In the genomic region with DNA sequence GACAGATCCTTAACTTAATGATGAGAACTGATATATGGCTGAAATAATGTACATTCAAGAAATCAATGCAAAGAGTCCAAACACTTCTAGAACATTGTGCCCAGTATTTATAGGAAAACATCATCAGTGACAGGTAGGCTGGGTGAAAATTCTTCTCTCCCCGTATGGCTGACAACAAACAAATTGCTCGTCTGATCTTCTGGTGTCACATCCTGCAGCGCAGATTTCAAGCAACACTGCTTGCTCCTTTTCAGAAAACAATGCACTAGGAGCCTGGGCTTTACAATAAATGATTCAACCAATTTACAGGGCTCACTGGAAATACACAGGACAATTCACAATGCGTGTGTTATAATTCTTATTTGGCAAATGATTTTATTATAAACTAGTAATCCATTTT, we compare ENCODE assay signal across 1 cellular context.
TF ChIP-seq lines count a peak whose summit lies in the region.

No MANE protein-coding gene starts in this region.

TF ChIP-seq in WTC11, 78 proteins besides CTCF, POLR2A, EP300 and RAD21 (continued from another document):
- TF ChIP-seq, protein P1, sequence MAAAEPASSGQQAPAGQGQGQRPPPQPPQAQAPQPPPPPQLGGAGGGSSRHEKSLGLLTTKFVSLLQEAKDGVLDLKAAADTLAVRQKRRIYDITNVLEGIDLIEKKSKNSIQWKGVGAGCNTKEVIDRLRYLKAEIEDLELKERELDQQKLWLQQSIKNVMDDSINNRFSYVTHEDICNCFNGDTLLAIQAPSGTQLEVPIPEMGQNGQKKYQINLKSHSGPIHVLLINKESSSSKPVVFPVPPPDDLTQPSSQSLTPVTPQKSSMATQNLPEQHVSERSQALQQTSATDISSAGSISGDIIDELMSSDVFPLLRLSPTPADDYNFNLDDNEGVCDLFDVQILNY (CRISPR knock-in tag; IDR thresholded peaks at IDR 0.05): no peak
- no peak for TF ChIP-seq ZNF423 (CRISPR knock-in tag; IDR thresholded peaks at IDR 0.05)
- TF ChIP-seq SMAD4 (CRISPR knock-in tag; IDR thresholded peaks at IDR 0.05): no peak
- TF ChIP-seq, protein P2, sequence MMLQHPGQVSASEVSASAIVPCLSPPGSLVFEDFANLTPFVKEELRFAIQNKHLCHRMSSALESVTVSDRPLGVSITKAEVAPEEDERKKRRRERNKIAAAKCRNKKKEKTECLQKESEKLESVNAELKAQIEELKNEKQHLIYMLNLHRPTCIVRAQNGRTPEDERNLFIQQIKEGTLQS (CRISPR knock-in tag; conservative IDR thresholded peaks at IDR 0.05): no peak
- no peak for TF ChIP-seq JUN (CRISPR knock-in tag; IDR thresholded peaks at IDR 0.05)
- no peak for TF ChIP-seq EMX1 (CRISPR knock-in tag; IDR thresholded peaks at IDR 0.05)
- TF ChIP-seq, protein P3, sequence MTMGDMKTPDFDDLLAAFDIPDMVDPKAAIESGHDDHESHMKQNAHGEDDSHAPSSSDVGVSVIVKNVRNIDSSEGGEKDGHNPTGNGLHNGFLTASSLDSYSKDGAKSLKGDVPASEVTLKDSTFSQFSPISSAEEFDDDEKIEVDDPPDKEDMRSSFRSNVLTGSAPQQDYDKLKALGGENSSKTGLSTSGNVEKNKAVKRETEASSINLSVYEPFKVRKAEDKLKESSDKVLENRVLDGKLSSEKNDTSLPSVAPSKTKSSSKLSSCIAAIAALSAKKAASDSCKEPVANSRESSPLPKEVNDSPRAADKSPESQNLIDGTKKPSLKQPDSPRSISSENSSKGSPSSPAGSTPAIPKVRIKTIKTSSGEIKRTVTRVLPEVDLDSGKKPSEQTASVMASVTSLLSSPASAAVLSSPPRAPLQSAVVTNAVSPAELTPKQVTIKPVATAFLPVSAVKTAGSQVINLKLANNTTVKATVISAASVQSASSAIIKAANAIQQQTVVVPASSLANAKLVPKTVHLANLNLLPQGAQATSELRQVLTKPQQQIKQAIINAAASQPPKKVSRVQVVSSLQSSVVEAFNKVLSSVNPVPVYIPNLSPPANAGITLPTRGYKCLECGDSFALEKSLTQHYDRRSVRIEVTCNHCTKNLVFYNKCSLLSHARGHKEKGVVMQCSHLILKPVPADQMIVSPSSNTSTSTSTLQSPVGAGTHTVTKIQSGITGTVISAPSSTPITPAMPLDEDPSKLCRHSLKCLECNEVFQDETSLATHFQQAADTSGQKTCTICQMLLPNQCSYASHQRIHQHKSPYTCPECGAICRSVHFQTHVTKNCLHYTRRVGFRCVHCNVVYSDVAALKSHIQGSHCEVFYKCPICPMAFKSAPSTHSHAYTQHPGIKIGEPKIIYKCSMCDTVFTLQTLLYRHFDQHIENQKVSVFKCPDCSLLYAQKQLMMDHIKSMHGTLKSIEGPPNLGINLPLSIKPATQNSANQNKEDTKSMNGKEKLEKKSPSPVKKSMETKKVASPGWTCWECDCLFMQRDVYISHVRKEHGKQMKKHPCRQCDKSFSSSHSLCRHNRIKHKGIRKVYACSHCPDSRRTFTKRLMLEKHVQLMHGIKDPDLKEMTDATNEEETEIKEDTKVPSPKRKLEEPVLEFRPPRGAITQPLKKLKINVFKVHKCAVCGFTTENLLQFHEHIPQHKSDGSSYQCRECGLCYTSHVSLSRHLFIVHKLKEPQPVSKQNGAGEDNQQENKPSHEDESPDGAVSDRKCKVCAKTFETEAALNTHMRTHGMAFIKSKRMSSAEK (CRISPR knock-in tag; IDR thresholded peaks at IDR 0.05; ENCODE audit: borderline replicate concordance): no peak
- TF ChIP-seq, protein P4, sequence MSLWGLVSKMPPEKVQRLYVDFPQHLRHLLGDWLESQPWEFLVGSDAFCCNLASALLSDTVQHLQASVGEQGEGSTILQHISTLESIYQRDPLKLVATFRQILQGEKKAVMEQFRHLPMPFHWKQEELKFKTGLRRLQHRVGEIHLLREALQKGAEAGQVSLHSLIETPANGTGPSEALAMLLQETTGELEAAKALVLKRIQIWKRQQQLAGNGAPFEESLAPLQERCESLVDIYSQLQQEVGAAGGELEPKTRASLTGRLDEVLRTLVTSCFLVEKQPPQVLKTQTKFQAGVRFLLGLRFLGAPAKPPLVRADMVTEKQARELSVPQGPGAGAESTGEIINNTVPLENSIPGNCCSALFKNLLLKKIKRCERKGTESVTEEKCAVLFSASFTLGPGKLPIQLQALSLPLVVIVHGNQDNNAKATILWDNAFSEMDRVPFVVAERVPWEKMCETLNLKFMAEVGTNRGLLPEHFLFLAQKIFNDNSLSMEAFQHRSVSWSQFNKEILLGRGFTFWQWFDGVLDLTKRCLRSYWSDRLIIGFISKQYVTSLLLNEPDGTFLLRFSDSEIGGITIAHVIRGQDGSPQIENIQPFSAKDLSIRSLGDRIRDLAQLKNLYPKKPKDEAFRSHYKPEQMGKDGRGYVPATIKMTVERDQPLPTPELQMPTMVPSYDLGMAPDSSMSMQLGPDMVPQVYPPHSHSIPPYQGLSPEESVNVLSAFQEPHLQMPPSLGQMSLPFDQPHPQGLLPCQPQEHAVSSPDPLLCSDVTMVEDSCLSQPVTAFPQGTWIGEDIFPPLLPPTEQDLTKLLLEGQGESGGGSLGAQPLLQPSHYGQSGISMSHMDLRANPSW (CRISPR knock-in tag; conservative IDR thresholded peaks at IDR 0.05; ENCODE audit: low read depth): no peak
- no peak for TF ChIP-seq NR2C2 (CRISPR knock-in tag; IDR thresholded peaks at IDR 0.05)
- no peak for TF ChIP-seq TEAD1 (CRISPR knock-in tag; IDR thresholded peaks at IDR 0.05)
